In the genomic region with DNA sequence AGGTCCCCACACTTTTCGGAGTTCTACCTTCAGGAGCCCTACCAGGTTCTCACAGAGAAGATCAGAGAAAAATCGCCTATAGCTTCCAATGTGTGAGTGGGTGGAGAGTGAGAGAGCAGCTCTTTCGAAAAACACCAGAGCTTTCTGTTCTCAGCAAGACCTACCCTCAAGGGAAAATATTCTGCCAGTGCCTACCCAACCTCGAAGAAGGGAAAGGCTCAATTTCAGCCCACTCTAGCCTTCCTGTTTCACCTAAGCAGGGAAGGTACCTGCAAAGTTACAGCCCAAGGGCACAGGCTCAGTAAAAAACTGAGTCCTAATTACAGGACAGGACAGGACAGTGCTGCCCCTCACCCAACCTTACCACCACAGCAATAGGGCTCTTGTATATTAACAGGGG, we compare ENCODE assay signal across 15 cellular contexts.
A peak's percentile ranks its signal among the peaks of the same experiment; 100 is the strongest.
DNase-seq lines count a peak whose midpoint lies in the region; ATAC-seq and TF ChIP-seq lines count a peak whose summit lies in the region.
"Had no signal": no experiment of that assay in that cellular context is flagged by ENCODE, and none has a peak within 500 bp of the region (broad histone marks: within the 10 kb centered on the region; RNA-seq: fewer than 3 reads in every experiment).

No MANE protein-coding gene starts in this region.

- no peaks in the 10 kb centered on the region for H3K27me3 Mint-ChIP-seq in Calu3 (ENCODE audit: unreplicated experiment)
- H3K27me3 Mint-ChIP-seq: type B pancreatic cell had no signal

- TF ChIP-seq CTCF in Calu3 (IDR thresholded peaks at IDR 0.05; ENCODE audit: unreplicated experiment), result no peak

- ATAC-seq in GM18499 (IDR thresholded peaks at IDR 0.05; ENCODE audit: insufficient read depth, unreplicated experiment) (peak; percentile 82), GM19463 (IDR thresholded peaks at IDR 0.05; ENCODE audit: unreplicated experiment) (peak; percentile 91), HG02798 (IDR thresholded peaks at IDR 0.05; ENCODE audit: poor library complexity, unreplicated experiment) (peak; percentile 91), HG03432 (IDR thresholded peaks at IDR 0.05; ENCODE audit: unreplicated experiment) (peak; percentile 96)
- ATAC-seq: activated T-cell treated with anti-CD3 and anti-CD28 coated beads, Interleukin-2, amount 50 U/mL, for 4 hours; body of pancreas; gastrocnemius medialis had no signal

- intact Hi-C loops in Calu3 (cut with micrococcal nuclease; ENCODE audit: unreplicated experiment), result loop anchor here (10.0 kb wide), 1 partner anchor 363 kb away; no protein-coding TSS in a partner anchor

- H3K4me3 Mint-ChIP-seq in Calu3 (ENCODE audit: low read depth, unreplicated experiment), result no peak overlapping the region
- H3K4me3 Mint-ChIP-seq: activated T-cell treated with anti-CD3 and anti-CD28 coated beads, Interleukin-2, amount 50 U/mL, for 4 hours; nephron; type B pancreatic cell had no signal

- H3K4me1 Mint-ChIP-seq in Calu3 (ENCODE audit: low read depth, unreplicated experiment), result no peaks in the 10 kb centered on the region
- H3K4me1 Mint-ChIP-seq: nephron had no signal

- H3K9me3 Mint-ChIP-seq in Calu3 (ENCODE audit: low read depth, unreplicated experiment), result no peaks in the 10 kb centered on the region
- H3K9me3 Mint-ChIP-seq: activated T-cell treated with anti-CD3 and anti-CD28 coated beads, Interleukin-2, amount 50 U/mL, for 4 hours; nephron; type B pancreatic cell had no signal

- CTCF ChIA-PET in Calu3 (lab: Charles Lee), result no interaction called here

- BruUV-seq in Calu3 (replicated peaks; lab: Mats Ljungman, UMichigan), result no TSS peak

- no peak for DNase-seq in DMS53 treated with DMSO at 0.1 percent for 48 hours (lab: John Stamatoyannopoulos, UW; ENCODE audit: unreplicated experiment)
- no peak for DNase-seq in NCI-H2029 (lab: John Stamatoyannopoulos, UW)
- no peak for DNase-seq in Calu3
- no peak for DNase-seq in activated CD4-positive, CD25-positive, alpha-beta regulatory T cell (lab: John Stamatoyannopoulos, UW)
- DNase-seq: activated T-cell treated with anti-CD3 and anti-CD28 coated beads, Interleukin-2, amount 50 U/mL, for 4 hours; body of pancreas; DMS79; effector memory CD4-positive, alpha-beta T cell; gastrocnemius medialis had no signal

- H3K36me3 Mint-ChIP-seq in Calu3 (ENCODE audit: insufficient read depth, unreplicated experiment), result no peaks in the 10 kb centered on the region
- H3K36me3 Mint-ChIP-seq: type B pancreatic cell had no signal

- H3K27ac Mint-ChIP-seq in Calu3 (ENCODE audit: unreplicated experiment), result no peak overlapping the region
- H3K27ac Mint-ChIP-seq: nephron, type B pancreatic cell had no signal
